8 cellular contexts compared by ENCODE assay signal in genomic region chr5:174311531-174312269, GRCh38.
A peak's percentile ranks its signal among the peaks of the same experiment; 100 is the strongest.
DNase-seq lines count a peak whose midpoint lies in the region; ATAC-seq and TF ChIP-seq lines count a peak whose summit lies in the region.

No MANE protein-coding gene starts in this region.

- DNase-seq in ELR (ENCODE audit: low read depth), result peak; percentile 50
- DNase-seq in HEK293T (ENCODE audit: extremely low spot score), result peak; percentile 87
- DNase-seq in NCI-H345 treated with DMSO at 0.1 percent for 48 hours (lab: John Stamatoyannopoulos, UW; ENCODE audit: unreplicated experiment), result peak; percentile 60
- DNase-seq in activated CD4-positive, alpha-beta T cell treated with anti-CD3 and anti-CD28 coated beads, Interleukin-2, amount 50 U/mL, for 24 hours (ENCODE audit: low read depth in 1 of 2, low spot score in 1 of 2), result peak; percentile 40 to 41
- DNase-seq in ecto neural progenitor cell (ENCODE audit: low spot score), result peak; percentile 91
- DNase-seq in medulla oblongata (ENCODE audit: extremely low spot score), result peak; percentile 60
- peak; percentile 22 for DNase-seq in stimulated activated CD8-positive, alpha-beta memory T cell treated with anti-CD3 and anti-CD28 coated beads, Interleukin-12 subunit alpha, Interleukin-12 subunit beta, amount 100 ng/mL, for 1 hour (ENCODE audit: low read depth)

- CTCF ChIA-PET in HEK293T (lab: Yijun Ruan, JAX), result interaction anchor here (0.6 to 4.5 kb wide), 15 partner anchors 9 to 1017 kb away, joined by 3 to 52 read pairs (median 4); partner anchors contain the start of gene NSG2

- ATAC-seq in HG02884 (IDR thresholded peaks at IDR 0.05; ENCODE audit: unreplicated experiment), result no peak

- POLR2A ChIA-PET in HEK293T (lab: Yijun Ruan, JAX), result interaction anchor here (1.0 to 1.3 kb wide), 2 partner anchors 266 to 694 kb away, joined by 5 to 13 read pairs; partner anchors contain the start of gene NSG2

TF ChIP-seq in HEK293T, 16 proteins besides CTCF, POLR2A, EP300 and RAD21:
- TF ChIP-seq LEF1 (IDR thresholded peaks at IDR 0.05; ENCODE audit: borderline replicate concordance) (no peak), SUZ12 (IDR thresholded peaks at IDR 0.05) (no peak), NFRKB (IDR thresholded peaks at IDR 0.05) (no peak), SP1 (IDR thresholded peaks at IDR 0.05) (no peak), L3MBTL2 (conservative IDR thresholded peaks at IDR 0.05) (no peak), ELF4 (IDR thresholded peaks at IDR 0.05) (no peak), HDGF (IDR thresholded peaks at IDR 0.05; ENCODE audit: borderline replicate concordance) (no peak), ARNT (IDR thresholded peaks at IDR 0.05) (no peak), FOXA1 (IDR thresholded peaks at IDR 0.05) (no peak), BHLHE40 (IDR thresholded peaks at IDR 0.05; ENCODE audit: borderline replicate concordance) (no peak), FOXM1 (IDR thresholded peaks at IDR 0.05; ENCODE audit: borderline replicate concordance) (no peak; the same call in 1 of the 2 replicates), CTBP1 (IDR thresholded peaks at IDR 0.05; ENCODE audit: borderline replicate concordance) (no peak), TARDBP (IDR thresholded peaks at IDR 0.05) (no peak), FOXK2 (IDR thresholded peaks at IDR 0.05) (no peak)

Comparison
In these comparisons a context has a peak if more than half of its experiments do, and no peak if none do; other contexts are left out.
1. DNase-seq: peak in every context shown above with its lines; median percentile 91 in ecto neural progenitor cell; 87 in HEK293T; 60 in NCI-H345 treated with DMSO at 0.1 percent for 48 hours; 60 in medulla oblongata; 50 in ELR; 40 in activated CD4-positive, alpha-beta T cell treated with anti-CD3 and anti-CD28 coated beads, Interleukin-2, amount 50 U/mL, for 24 hours; 22 in stimulated activated CD8-positive, alpha-beta memory T cell treated with anti-CD3 and anti-CD28 coated beads, Interleukin-12 subunit alpha, Interleukin-12 subunit beta, amount 100 ng/mL, for 1 hour.